30 cellular contexts compared by ENCODE assay signal in genomic region chr3:15017191-15017590, GRCh38.
"Had no signal": no experiment of that assay in that cellular context is flagged by ENCODE, and none has a peak within 500 bp of the region (broad histone marks: within the 10 kb centered on the region; RNA-seq: fewer than 3 reads in every experiment).

No MANE protein-coding gene starts in this region.

- H3K27me3 Mint-ChIP-seq: activated B cell treated with CpG ODN at 0.5 μM for 24 hours; activated CD8-positive, alpha-beta T cell treated with anti-CD3 and anti-CD28 coated beads for 36 hours; activated naive CD8-positive, alpha-beta T cell treated with anti-CD3 and anti-CD28 coated beads for 36 hours; brain; T-helper 17 cell had no signal

- DNase-seq: activated B cell treated with CpG ODN at 0.5 μM for 24 hours; activated CD4-positive, alpha-beta T cell treated with anti-CD3 and anti-CD28 coated beads for 48 hours; activated CD4-positive, alpha-beta T cell treated with anti-CD3 and anti-CD28 coated beads, Interleukin-2, amount 50 U/mL, for 1 hour; activated CD4-positive, alpha-beta T cell treated with anti-CD3 and anti-CD28 coated beads, Interleukin-2, amount 50 U/mL, for 48 hours; activated CD8-positive, alpha-beta memory T cell treated with anti-CD3 and anti-CD28 coated beads for 24 hours; activated CD8-positive, alpha-beta T cell treated with anti-CD3 and anti-CD28 coated beads for 36 hours; activated effector memory CD4-positive, alpha-beta T cell treated with Interleukin-2 at 50 U/mL for 16 hours; activated gamma-delta T cell treated with Interleukin-2 at 50 U/mL for 16 hours; activated naive CD4-positive, alpha-beta T cell treated with anti-CD3 and anti-CD28 coated beads, Interleukin-2, amount 50 U/mL, for 16 hours; activated naive CD4-positive, alpha-beta T cell treated with Interleukin-2 at 50 U/mL for 16 hours; activated naive CD8-positive, alpha-beta T cell treated with anti-CD3 and anti-CD28 coated beads for 36 hours; activated T-cell treated with anti-CD3 and anti-CD28 coated beads, Interleukin-2, amount 50 U/mL, for 72 hours; central memory CD4-positive, alpha-beta T cell; cerebellar nuclear complex; colonic mucosa; effector CD8-positive, alpha-beta T cell; foreskin fibroblast; glutamatergic neuron; heart left ventricle; T-helper 1 cell; T-helper 17 cell; T1000; WERI-Rb-1 had no signal

- H3K4me1 ChIP-seq: ascending aorta, breast epithelium, colonic mucosa, heart left ventricle had no signal

- ATAC-seq: activated CD4-positive, CD25-positive, alpha-beta regulatory T cell treated with anti-CD3 and anti-CD28 coated beads, Interleukin-2, amount 50 U/mL, for 24 hours; activated CD8-positive, alpha-beta T cell treated with anti-CD3 and anti-CD28 coated beads for 36 hours; activated T-cell treated with anti-CD3 and anti-CD28 coated beads, Interleukin-2, amount 50 U/mL, for 72 hours; esophagus mucosa; heart left ventricle; T-helper 17 cell had no signal

- H3K4me3 ChIP-seq: ascending aorta, breast epithelium, cardiac muscle cell, colonic mucosa, heart left ventricle had no signal

- H3K27ac ChIP-seq: ascending aorta, breast epithelium, cardiac muscle cell, colonic mucosa, heart left ventricle, WERI-Rb-1 had no signal

- H3K4me1 Mint-ChIP-seq: activated B cell treated with CpG ODN at 0.5 μM for 24 hours, brain had no signal

- H3K27ac Mint-ChIP-seq: activated B cell treated with CpG ODN at 0.5 μM for 24 hours; activated CD8-positive, alpha-beta T cell treated with anti-CD3 and anti-CD28 coated beads for 36 hours; activated naive CD8-positive, alpha-beta T cell treated with anti-CD3 and anti-CD28 coated beads for 36 hours; activated T-cell treated with anti-CD3 and anti-CD28 coated beads, Interleukin-2, amount 50 U/mL, for 72 hours; T-helper 17 cell; T-helper 2 cell treated with Interferon-gamma antibody and Interleukin-4, amounts not matched to agents 5 μg/mL and 100 μg/mL, for 36 hours had no signal

- H3K4me3 Mint-ChIP-seq: activated B cell treated with CpG ODN at 0.5 μM for 24 hours; activated CD8-positive, alpha-beta T cell treated with anti-CD3 and anti-CD28 coated beads for 36 hours; activated naive CD8-positive, alpha-beta T cell treated with anti-CD3 and anti-CD28 coated beads for 36 hours; activated T-cell treated with anti-CD3 and anti-CD28 coated beads, Interleukin-2, amount 50 U/mL, for 72 hours; brain; T-helper 17 cell; T-helper 2 cell treated with Interferon-gamma antibody and Interleukin-4, amounts not matched to agents 5 μg/mL and 100 μg/mL, for 36 hours had no signal

- H3K36me3 ChIP-seq: breast epithelium had no signal

- H3K27me3 ChIP-seq: ascending aorta, breast epithelium, cardiac muscle cell, colonic mucosa, heart left ventricle had no signal

- H3K9me3 ChIP-seq: ascending aorta, breast epithelium, colonic mucosa, heart left ventricle had no signal

- H3K9me3 Mint-ChIP-seq: activated B cell treated with CpG ODN at 0.5 μM for 24 hours; activated CD8-positive, alpha-beta T cell treated with anti-CD3 and anti-CD28 coated beads for 36 hours; activated naive CD8-positive, alpha-beta T cell treated with anti-CD3 and anti-CD28 coated beads for 36 hours; activated T-cell treated with anti-CD3 and anti-CD28 coated beads, Interleukin-2, amount 50 U/mL, for 72 hours; brain; T-helper 2 cell treated with Interferon-gamma antibody and Interleukin-4, amounts not matched to agents 5 μg/mL and 100 μg/mL, for 36 hours had no signal
